In genomic region chr1:69568435-69569280, GRCh38 we compare ENCODE assay signal across 8 cellular contexts. TPM values are rescaled to one million over a fixed set of nuclear protein-coding genes. Genes with fewer than 3 reads are reported as not detected.
DNase-seq lines count a peak whose midpoint lies in the region; ATAC-seq, FAIRE-seq and TF ChIP-seq lines count a peak whose summit lies in the region.

No MANE protein-coding gene starts in this region.

- intact Hi-C loops in natural killer cell (cut with micrococcal nuclease) = no loop called here

- H3K23ac ChIP-seq in H1 (ENCODE audit: insufficient read length) = no peak overlapping the region

- peak overlapping the region; percentile 90; the same call in 1 of the 2 replicates for H2AFZ ChIP-seq in H1 (ENCODE audit: low read length)

- H3K4me3 ChIP-seq in AG04449 (ENCODE audit: low read depth, low read length) (peak overlapping the region; percentile 24), H1 (ENCODE audit: extremely low read depth in 1 of 4, insufficient read depth in 2 of 4, low read depth in 3 of 4, low read length in 4 of 4) (peak overlapping the region; percentile 63 to 89 (median 71))

- peak overlapping the region; percentile 16; the same call in 1 of the 2 replicates for H3K18ac ChIP-seq in H1 (ENCODE audit: extremely low read depth, low read length)

- peak overlapping the region in 3 of 4 donors; percentile 35 to 73 (median 48) for H3K4me3 Mint-ChIP-seq in IgD-negative memory B cell
- H3K4me3 Mint-ChIP-seq in naive thymus-derived CD8-positive, alpha-beta T cell = peak overlapping the region; percentile 64 to 88 (median 76)
- no peak overlapping the region for H3K4me3 Mint-ChIP-seq in natural killer cell

- H3K9me3 Mint-ChIP-seq in IgD-negative memory B cell (peaks cover 0 to 2% (median 0%) of the 10 kb centered on the region in 3 donors), natural killer cell (peaks cover 6 to 9% of the 10 kb centered on the region in 2 donors)
- peaks cover 0 to 13% (median 0%) of the 10 kb centered on the region in 9 donors for H3K9me3 Mint-ChIP-seq in naive thymus-derived CD8-positive, alpha-beta T cell

- H3K4me1 ChIP-seq in H1 (replicated peaks in 1 of 4; ENCODE audit: control insufficient read depth in 3 of 4, insufficient read depth in 4 of 4, low read length in 3 of 4) = peaks cover 0 to 13% (median 3%) of the 10 kb centered on the region in 4 experiments; a peak in 3 of 7 replicates

- H3K27ac Mint-ChIP-seq in IgD-negative memory B cell = no peak overlapping the region
- peak overlapping the region in 2 of 10 donors; percentile 81 to 88 for H3K27ac Mint-ChIP-seq in naive thymus-derived CD8-positive, alpha-beta T cell
- no peak overlapping the region for H3K27ac Mint-ChIP-seq in natural killer cell

- H2AK5ac ChIP-seq in H1 (ENCODE audit: low read depth, low read length) = no peak overlapping the region

- H4K5ac ChIP-seq in H1 (ENCODE audit: insufficient read length, low read depth, low read length) = no peak overlapping the region

- H4K91ac ChIP-seq in H1 (replicated peaks; ENCODE audit: insufficient read length, low read length) = no peak overlapping the region

- POLR2A ChIA-PET in AG04449 (lab: Yijun Ruan, JAX) = no interaction called here
- POLR2A ChIA-PET in H1 (lab: Charles Lee; ENCODE audit: partially characterized antibody) = interaction anchor here (0.8 to 1.1 kb wide), 2 partner anchors 14 to 62 kb away, joined by 3 read pairs; no protein-coding TSS in a partner anchor
- POLR2A ChIA-PET in naive thymus-derived CD8-positive, alpha-beta T cell (lab: Charles Lee) = no interaction called here

- no peak overlapping the region for H2BK20ac ChIP-seq in H1 (ENCODE audit: low read length)

- peak overlapping the region; percentile 80; the same call in 1 of the 2 replicates for H4K8ac ChIP-seq in H1 (ENCODE audit: extremely low read depth, insufficient read depth, low read length)

- no peak for DNase-seq in AG04449 (ENCODE audit: low read depth, low spot score)
- peak in 1 of 2 experiments; percentile 51 for DNase-seq in H1 (ENCODE audit: low read depth in 1 of 2, low spot score in 2 of 2)
- DNase-seq in naive thymus-derived CD8-positive, alpha-beta T cell = no peak
- DNase-seq in AG08395 (ENCODE audit: low spot score) = no peak
- no peak for DNase-seq in NCI-H187 (lab: John Stamatoyannopoulos, UW)
- no peak for DNase-seq in natural killer cell
- DNase-seq in Kasumi-1 (lab: John Stamatoyannopoulos, UW) = no peak

- ATAC-seq in naive thymus-derived CD8-positive, alpha-beta T cell = no peak
- ATAC-seq in natural killer cell = no peak

- no peaks in the 10 kb centered on the region for H3K9me3 ChIP-seq in H1 (ENCODE audit: insufficient read depth in 2 of 2, low read depth in 1 of 2, low read length in 1 of 2)

- H3K23me2 ChIP-seq in H1 (ENCODE audit: low read depth, low read length) = peaks cover 23% of the 10 kb centered on the region; the same call in 1 of the 2 replicates

- no peak for TF ChIP-seq EP300 in H1 (IDR thresholded peaks at IDR 0.05; ENCODE audit: borderline replicate concordance in 1 of 2, low read depth in 2 of 2, low read length in 2 of 2)

- no peaks in the 10 kb centered on the region for H3K79me1 ChIP-seq in H1 (ENCODE audit: low read depth, low read length)

- no peaks in the 10 kb centered on the region for H3K36me3 Mint-ChIP-seq in IgD-negative memory B cell
- H3K36me3 Mint-ChIP-seq in naive thymus-derived CD8-positive, alpha-beta T cell = peaks cover 0 to 14% (median 3%) of the 10 kb centered on the region in 3 donors
- H3K36me3 Mint-ChIP-seq in natural killer cell = peaks cover 9% of the 10 kb centered on the region

- H2BK5ac ChIP-seq in H1 (ENCODE audit: low read depth, low read length) = no peak overlapping the region

- 3 to 100% methylated on average over 1 to 27 of the region's 49 CpGs for WGBS in H1 (ENCODE audit: extremely low coverage in 1 of 2, insufficient coverage in 1 of 2, insufficient read length in 1 of 2, insufficient replicate concordance in 2 of 2, low coverage in 1 of 2, low lambda C conversion rate in 2 of 2, missing lambda C conversion rate in 1 of 2), 2 experiments

- peak overlapping the region; percentile 95 to 100 for H3K4me2 ChIP-seq in H1 (ENCODE audit: insufficient read depth in 1 of 2, low read depth in 2 of 2, low read length in 2 of 2)

- no peak overlapping the region for H3K56ac ChIP-seq in H1 (replicated peaks; ENCODE audit: insufficient read length, low read depth, low read length)

- TF ChIP-seq CTCF in AG04449 (IDR thresholded peaks at IDR 0.05; ENCODE audit: insufficient read depth, low read length, missing control alignments) (no peak), H1 (IDR thresholded peaks at IDR 0.05; ENCODE audit: control extremely low read depth in 1 of 3, insufficient read depth in 1 of 3, low read depth in 1 of 3, low read length in 3 of 3) (no peak), natural killer cell (IDR thresholded peaks at IDR 0.05) (no peak)

- H2BK12ac ChIP-seq in H1 (ENCODE audit: low read depth, low read length) = no peak overlapping the region

- no peak overlapping the region for H2BK120ac ChIP-seq in H1 (replicated peaks; ENCODE audit: low read depth, low read length)

- no peak for TF ChIP-seq POLR2A in H1 (IDR thresholded peaks at IDR 0.05; ENCODE audit: control extremely low read depth in 1 of 2, low read depth in 2 of 2, low read length in 2 of 2)

- H3K4me1 Mint-ChIP-seq in IgD-negative memory B cell (peaks cover 0 to 4% (median 3%) of the 10 kb centered on the region in 3 donors), natural killer cell (no peaks in the 10 kb centered on the region)
- peaks cover 2 to 10% (median 7%) of the 10 kb centered on the region in 4 donors for H3K4me1 Mint-ChIP-seq in naive thymus-derived CD8-positive, alpha-beta T cell

- peaks cover 20 to 54% (median 45%) of the 10 kb centered on the region in 4 experiments for H3K27me3 ChIP-seq in H1 (replicated peaks in 1 of 4; ENCODE audit: control insufficient read depth in 3 of 4, extremely low read depth in 1 of 4, insufficient read depth in 3 of 4, low read length in 3 of 4)

- no peak overlapping the region for H3K9ac ChIP-seq in H1 (replicated peaks in 1 of 4; ENCODE audit: extremely low read depth in 1 of 4, low read depth in 3 of 4, low read length in 3 of 4)

- no peak overlapping the region for H3K14ac ChIP-seq in H1 (ENCODE audit: insufficient read length)

- no peak overlapping the region for H2BK15ac ChIP-seq in H1 (ENCODE audit: low read length)

- TF ChIP-seq RAD21 in H1 (IDR thresholded peaks at IDR 0.05 in 1 of 2, conservative IDR thresholded peaks at IDR 0.05 in 1 of 2; ENCODE audit: low read depth in 2 of 2, low read length in 2 of 2) = no peak

- no peak overlapping the region for H3K4ac ChIP-seq in H1 (replicated peaks; ENCODE audit: insufficient read length, low read depth, low read length)

- H4K20me1 ChIP-seq in H1 (replicated peaks in 1 of 2; ENCODE audit: control insufficient read depth in 1 of 2, insufficient read depth in 2 of 2, low read length in 2 of 2) = no peaks in the 10 kb centered on the region

- H3K27ac ChIP-seq in H1 (ENCODE audit: low read depth, low read length) = no peak overlapping the region

- peaks cover 28% of the 10 kb centered on the region for H3K27me3 Mint-ChIP-seq in IgD-negative memory B cell
- peaks cover 19 to 46% (median 36%) of the 10 kb centered on the region in 5 donors for H3K27me3 Mint-ChIP-seq in naive thymus-derived CD8-positive, alpha-beta T cell
- peaks cover 22 to 27% of the 10 kb centered on the region in 2 donors for H3K27me3 Mint-ChIP-seq in natural killer cell (ENCODE audit: low read depth in 2 of 2)

- H3K36me3 ChIP-seq in H1 (ENCODE audit: control insufficient read depth in 2 of 4, insufficient read depth in 4 of 4, low read length in 3 of 4) = no peaks in the 10 kb centered on the region

- H3K79me2 ChIP-seq in H1 (ENCODE audit: control insufficient read depth in 1 of 2, insufficient read depth in 2 of 2, low read length in 2 of 2) = no peaks in the 10 kb centered on the region

- CTCF ChIA-PET in AG04449 (lab: Yijun Ruan, JAX) (interaction anchor here (0.6 kb wide), 1 partner anchor 1221 kb away, joined by 3 read pairs; no protein-coding TSS in a partner anchor), H1 (lab: Charles Lee; ENCODE audit: partially characterized antibody) (interaction anchor here (0.7 to 1.6 kb wide), 4 partner anchors 11 to 294 kb away, joined by 3 to 4 read pairs (median 4); no protein-coding TSS in a partner anchor)

- FAIRE-seq in H1 (lab: Jason Lieb, UNC) = no peak

TF ChIP-seq in H1, 55 proteins besides CTCF, POLR2A, EP300 and RAD21 (continues in another document):
- TF ChIP-seq SUZ12 (IDR thresholded peaks at IDR 0.05; ENCODE audit: low read length) = peak; percentile 37
- no peak for TF ChIP-seq NANOG (IDR thresholded peaks at IDR 0.05; ENCODE audit: insufficient read depth, low read depth, low read length, poor library complexity, severe bottlenecking)
- no peak for TF ChIP-seq RFX5 (IDR thresholded peaks at IDR 0.05; ENCODE audit: borderline replicate concordance, low read depth, low read length)
- no peak for TF ChIP-seq ZNF274 (IDR thresholded peaks at IDR 0.05; ENCODE audit: borderline replicate concordance, extremely low read depth, low read length)
- TF ChIP-seq RNF2 (IDR thresholded peaks at IDR 0.05; ENCODE audit: borderline replicate concordance, low read depth, low read length, missing control alignments, poor library complexity, severe bottlenecking) = no peak
- peak; percentile 59 for TF ChIP-seq EZH2 (IDR thresholded peaks at IDR 0.05; ENCODE audit: low read depth, low read length, severe bottlenecking)
- TF ChIP-seq CBX8 (IDR thresholded peaks at IDR 0.05; ENCODE audit: borderline replicate concordance, low read depth, low read length) = no peak
- TF ChIP-seq KDM4A (IDR thresholded peaks at IDR 0.05; ENCODE audit: low read depth, low read length, severe bottlenecking) = peak; percentile 95

RNA-seq across cellular contexts. Expression of gene LRRC7, which starts 0.9 kb away (rescaled TPM):
- polyA plus RNA-seq in IgD-negative memory B cell (not detected), H1 (2011; rRNA removed) (0.03 and 0.06 TPM in 2 replicates)
- total RNA-seq in H1 (2021; fragmentation: NEBNext Ultra II Directional; extraction: Animal tissue kit (Norgen Biotek cat#: 25700)) = 0.06 and 0.17 TPM in 2 replicates
- polyA plus RNA-seq in H1 (2011; cell fraction: cytosol; rRNA removed) = 0.05 TPM
- polyA plus RNA-seq in H1 (2011; cell fraction: nucleus; rRNA removed) = 0.07 TPM
- polyA plus RNA-seq in H1 (2012, experiment 1 of 2) = 0.03 to 0.10 TPM (median 0.08 TPM) in 3 of 4 replicates, not detected in the other
- not detected for polyA plus RNA-seq in H1 (2012, experiment 2 of 2)
- 0.06 TPM for polyA plus RNA-seq in H1 (2013, experiment 1 of 2)
- polyA plus RNA-seq in H1 (2013, experiment 2 of 2) = 0.04 TPM
- 0.05 and 0.09 TPM in 2 replicates for polyA minus RNA-seq in H1 (2011; rRNA and poly(A)+ RNA removed)
- not detected for polyA minus RNA-seq in H1 (2011; cell fraction: cytosol; rRNA and poly(A)+ RNA removed)
- polyA minus RNA-seq in H1 (2011; cell fraction: nucleus; rRNA and poly(A)+ RNA removed) = 0.40 TPM
- total RNA-seq in naive thymus-derived CD8-positive, alpha-beta T cell = 1 to 10 TPM in 1 of 2 experiments, under 1 TPM in 1; 0.71 to 1.5 TPM
- under 1 TPM; 0.13 to 0.48 (median 0.19) TPM for polyA plus RNA-seq in naive thymus-derived CD8-positive, alpha-beta T cell
- total RNA-seq in natural killer cell = not detected
